ENCODE assay signal across 2 cellular contexts in the genomic region with DNA sequence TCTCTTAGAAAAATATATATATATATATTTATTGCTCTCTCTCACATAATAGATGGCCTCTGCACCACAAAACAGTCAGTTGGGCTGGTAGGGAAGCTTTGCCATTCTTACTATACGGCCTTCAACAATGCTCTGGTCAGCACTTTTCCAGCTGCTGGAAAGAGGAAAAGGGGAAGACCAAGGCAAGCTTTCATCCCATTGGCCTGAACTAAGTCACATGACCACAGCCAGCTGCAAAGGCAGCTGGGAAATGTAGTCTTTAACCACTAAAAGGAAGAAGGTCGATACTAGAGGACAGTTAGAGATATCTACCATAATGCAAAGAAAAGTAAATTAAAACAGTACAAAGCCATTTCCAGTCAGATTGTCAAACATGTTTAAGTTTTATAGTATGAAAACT.
A peak's percentile ranks its signal among the peaks of the same experiment; 100 is the strongest.
TF ChIP-seq lines count a peak whose summit lies in the region.

No MANE protein-coding gene starts in this region.

TF ChIP-seq in K562, 482 proteins besides CTCF, POLR2A, EP300 and RAD21 (continued from another document and continues in another):
- TF ChIP-seq, protein P1, sequence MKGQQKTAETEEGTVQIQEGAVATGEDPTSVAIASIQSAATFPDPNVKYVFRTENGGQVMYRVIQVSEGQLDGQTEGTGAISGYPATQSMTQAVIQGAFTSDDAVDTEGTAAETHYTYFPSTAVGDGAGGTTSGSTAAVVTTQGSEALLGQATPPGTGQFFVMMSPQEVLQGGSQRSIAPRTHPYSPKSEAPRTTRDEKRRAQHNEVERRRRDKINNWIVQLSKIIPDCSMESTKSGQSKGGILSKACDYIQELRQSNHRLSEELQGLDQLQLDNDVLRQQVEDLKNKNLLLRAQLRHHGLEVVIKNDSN (CRISPR knock-in tag; IDR thresholded peaks at IDR 0.05), result peak; percentile 91
- no peak for TF ChIP-seq CBFA2T3 (IDR thresholded peaks at IDR 0.05)
- TF ChIP-seq, protein P2, sequence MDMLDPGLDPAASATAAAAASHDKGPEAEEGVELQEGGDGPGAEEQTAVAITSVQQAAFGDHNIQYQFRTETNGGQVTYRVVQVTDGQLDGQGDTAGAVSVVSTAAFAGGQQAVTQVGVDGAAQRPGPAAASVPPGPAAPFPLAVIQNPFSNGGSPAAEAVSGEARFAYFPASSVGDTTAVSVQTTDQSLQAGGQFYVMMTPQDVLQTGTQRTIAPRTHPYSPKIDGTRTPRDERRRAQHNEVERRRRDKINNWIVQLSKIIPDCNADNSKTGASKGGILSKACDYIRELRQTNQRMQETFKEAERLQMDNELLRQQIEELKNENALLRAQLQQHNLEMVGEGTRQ (CRISPR knock-in tag; IDR thresholded peaks at IDR 0.05), result peak; percentile 95
- peak; percentile 81 to 82 for TF ChIP-seq SIX5 (IDR thresholded peaks at IDR 0.05; ENCODE audit: borderline replicate concordance in 1 of 2, insufficient read depth in 1 of 2, low read depth in 1 of 2, low read length in 2 of 2)
- peak in 1 of 2 experiments; percentile 59; a peak in 1 of 3 replicates for TF ChIP-seq CBX3 (IDR thresholded peaks at IDR 0.05; ENCODE audit: borderline replicate concordance in 1 of 2, low read length in 2 of 2)
- TF ChIP-seq ARNT (IDR thresholded peaks at IDR 0.05), result no peak
- TF ChIP-seq SFPQ (IDR thresholded peaks at IDR 0.05; ENCODE audit: low read depth, low read length), result no peak
- TF ChIP-seq RFX5 (IDR thresholded peaks at IDR 0.05; ENCODE audit: low read depth, low read length), result no peak
- TF ChIP-seq ZNF75A (CRISPR knock-in tag; IDR thresholded peaks at IDR 0.05), result no peak
- no peak for TF ChIP-seq ZNF274 (IDR thresholded peaks at IDR 0.05; ENCODE audit: borderline replicate concordance, low read depth, low read length)
- TF ChIP-seq RAD51 (IDR thresholded peaks at IDR 0.05; ENCODE audit: borderline replicate concordance, low read depth), result peak; percentile 96
- peak; percentile 99 for TF ChIP-seq ZNF184 (CRISPR knock-in tag; IDR thresholded peaks at IDR 0.05)
- no peak for TF ChIP-seq ZFX (CRISPR knock-in tag; IDR thresholded peaks at IDR 0.05)
- peak; percentile 70 for TF ChIP-seq CBFA2T2 (conservative IDR thresholded peaks at IDR 0.05)
- TF ChIP-seq ZNF316 (IDR thresholded peaks at IDR 0.05), result peak; percentile 94
- TF ChIP-seq NR3C1 (CRISPR knock-in tag; IDR thresholded peaks at IDR 0.05), result no peak
- TF ChIP-seq LCOR (CRISPR knock-in tag; IDR thresholded peaks at IDR 0.05), result no peak
- 0 out of 2 replicates have a peak, but pooled peaks have one; percentile 36 for TF ChIP-seq ZNF395 (CRISPR knock-in tag; IDR thresholded peaks at IDR 0.05)
- TF ChIP-seq ZNF586 (CRISPR knock-in tag; conservative IDR thresholded peaks at IDR 0.05), result no peak
- TF ChIP-seq ZNF444 (CRISPR knock-in tag; IDR thresholded peaks at IDR 0.05), result no peak
- no peak for TF ChIP-seq ZNF589 (CRISPR knock-in tag; IDR thresholded peaks at IDR 0.05; ENCODE audit: low read depth)
- no peak for TF ChIP-seq VEZF1 (CRISPR knock-in tag; IDR thresholded peaks at IDR 0.05)
- no peak for TF ChIP-seq KLF13 (tag; IDR thresholded peaks at IDR 0.05; ENCODE audit: borderline replicate concordance, low read depth)
- TF ChIP-seq ETS1 (conservative IDR thresholded peaks at IDR 0.05; ENCODE audit: control insufficient read depth, low read depth, low read length), result no peak
- TF ChIP-seq ASH1L (IDR thresholded peaks at IDR 0.05; ENCODE audit: borderline replicate concordance, low read depth, partially characterized antibody), result no peak

TF ChIP-seq in HepG2, 621 proteins besides CTCF, POLR2A, EP300 and RAD21 (continued from another document):
- TF ChIP-seq ZNF503 (CRISPR knock-in tag; IDR thresholded peaks at IDR 0.05) (no peak), HNRNPUL1 (IDR thresholded peaks at IDR 0.05; ENCODE audit: low read depth, low read length) (no peak), HMG20A (CRISPR knock-in tag; IDR thresholded peaks at IDR 0.05; ENCODE audit: borderline replicate concordance) (no peak), ZBTB39 (CRISPR knock-in tag; IDR thresholded peaks at IDR 0.05) (no peak), ZNF143 (CRISPR knock-in tag; IDR thresholded peaks at IDR 0.05) (peak; percentile 89)
